14 cellular contexts compared by ENCODE assay signal in genomic region chr2:33135645-33136044, GRCh38.
DNase-seq lines count a peak whose midpoint lies in the region; ATAC-seq, FAIRE-seq and TF ChIP-seq lines count a peak whose summit lies in the region.
"Had no signal": no experiment of that assay in that cellular context is flagged by ENCODE, and none has a peak within 500 bp of the region (broad histone marks: within the 10 kb centered on the region; RNA-seq: fewer than 3 reads in every experiment).

No MANE protein-coding gene starts in this region.

- FAIRE-seq in endothelial cell of umbilical vein (lab: Jason Lieb, UNC), result peak; percentile 54

- peak overlapping the region in 2 of 3 experiments; percentile 67 to 87 for H3K4me3 Mint-ChIP-seq in nephron
- H3K4me3 Mint-ChIP-seq in activated T-cell treated with anti-CD3 and anti-CD28 coated beads, Interleukin-2, amount 50 U/mL, for 72 hours, result no peak overlapping the region
- H3K4me3 Mint-ChIP-seq: activated CD8-positive, alpha-beta memory T cell treated with anti-CD3 and anti-CD28 coated beads, Interleukin-2, amount 10 ng/mL, durations not matched to agents 7 days and 5 days; activated naive CD4-positive, alpha-beta T cell treated with anti-CD3 and anti-CD28 coated beads, Interleukin-2, amount 10 ng/mL, durations not matched to agents 7 days and 5 days had no signal

- H3K36me3 ChIP-seq in cardiac muscle cell (peaks cover 4% of the 10 kb centered on the region), endothelial cell of umbilical vein (ENCODE audit: control insufficient read depth in 2 of 2, extremely low read depth in 1 of 2, insufficient read depth in 2 of 2, low read length in 2 of 2) (no peaks in the 10 kb centered on the region), uterus (no peaks in the 10 kb centered on the region)

- POLR2A ChIA-PET in endothelial cell of umbilical vein (lab: Charles Lee), result no interaction called here

- no peaks in the 10 kb centered on the region for H3K9me1 ChIP-seq in endothelial cell of umbilical vein (replicated peaks; ENCODE audit: control insufficient read depth, extremely low read depth, insufficient read depth, low read length)

- dilution Hi-C loops in endothelial cell of umbilical vein (cut with MboI; ENCODE audit: extremely low pct_ligation_motif_present, low sequenced_read_pairs), result no loop called here

- no TSS peak for BruUV-seq in endothelial cell of umbilical vein (replicated peaks; lab: Mats Ljungman, UMichigan)

- DNase-seq in cardiac muscle cell (ENCODE audit: low read depth in 1 of 2, low spot score in 1 of 2) (peak in 1 of 2 donors; percentile 43), Right ventricle myocardium inferior (ENCODE audit: missing footprints) (no peak), endothelial cell of umbilical vein (ENCODE audit: low read depth, low spot score) (no peak), uterus (no peak), DMS79 (lab: John Stamatoyannopoulos, UW) (no peak), NCI-H510A treated with DMSO at 0.1 percent for 48 hours (lab: John Stamatoyannopoulos, UW) (no peak)
- no peak for DNase-seq in activated T-cell treated with anti-CD3 and anti-CD28 coated beads, Interleukin-2, amount 50 U/mL, for 72 hours
- DNase-seq: activated CD8-positive, alpha-beta memory T cell treated with anti-CD3 and anti-CD28 coated beads, Interleukin-2, amount 10 ng/mL, durations not matched to agents 7 days and 5 days; activated naive CD4-positive, alpha-beta T cell treated with anti-CD3 and anti-CD28 coated beads, Interleukin-2, amount 10 ng/mL, durations not matched to agents 7 days and 5 days; effector CD4-positive, alpha-beta T cell; midbrain; NCI-H345; retina had no signal

- no peak for ATAC-seq in Right ventricle myocardium inferior
- no peak for ATAC-seq in activated T-cell treated with anti-CD3 and anti-CD28 coated beads, Interleukin-2, amount 50 U/mL, for 72 hours (replicated peaks in 1 of 2)
- ATAC-seq: activated CD8-positive, alpha-beta memory T cell treated with anti-CD3 and anti-CD28 coated beads, Interleukin-2, amount 10 ng/mL, durations not matched to agents 7 days and 5 days had no signal

- no peaks in the 10 kb centered on the region for H3K79me2 ChIP-seq in endothelial cell of umbilical vein (ENCODE audit: control insufficient read depth, insufficient read depth, low read length)

- peak overlapping the region in 2 of 3 experiments; percentile 83 to 86 for H3K27ac Mint-ChIP-seq in nephron
- H3K27ac Mint-ChIP-seq in activated T-cell treated with anti-CD3 and anti-CD28 coated beads, Interleukin-2, amount 50 U/mL, for 72 hours, result no peak overlapping the region
- H3K27ac Mint-ChIP-seq: activated CD8-positive, alpha-beta memory T cell treated with anti-CD3 and anti-CD28 coated beads, Interleukin-2, amount 10 ng/mL, durations not matched to agents 7 days and 5 days; activated naive CD4-positive, alpha-beta T cell treated with anti-CD3 and anti-CD28 coated beads, Interleukin-2, amount 10 ng/mL, durations not matched to agents 7 days and 5 days had no signal

- TF ChIP-seq POLR2A in endothelial cell of umbilical vein (IDR thresholded peaks at IDR 0.05; ENCODE audit: low read depth, low read length) (no peak), uterus (IDR thresholded peaks at IDR 0.05) (no peak)

- H3K4me3 ChIP-seq in cardiac muscle cell, result no peak overlapping the region
- H3K4me3 ChIP-seq in endothelial cell of umbilical vein (replicated peaks in 1 of 3; ENCODE audit: insufficient read depth in 1 of 3, low read depth in 1 of 3, low read length in 3 of 3), result peak overlapping the region in 1 of 3 experiments; percentile 46
- peak overlapping the region; percentile 17 to 34 for H3K4me3 ChIP-seq in uterus

- H3K4me1 ChIP-seq in cardiac muscle cell (ENCODE audit: low read depth) (peaks cover 41% of the 10 kb centered on the region), endothelial cell of umbilical vein (ENCODE audit: control insufficient read depth, extremely low read depth, insufficient read depth, low read length) (peaks cover 25% of the 10 kb centered on the region), uterus (peaks cover 0 to 7% of the 10 kb centered on the region in 2 donors)

- peak overlapping the region; percentile 81 for H3K4me2 ChIP-seq in endothelial cell of umbilical vein (ENCODE audit: insufficient read depth, low read length)

- no peak for TF ChIP-seq CTCF in cardiac muscle cell (IDR thresholded peaks at IDR 0.05; ENCODE audit: low read depth, low read length)
- TF ChIP-seq CTCF in endothelial cell of umbilical vein (IDR thresholded peaks at IDR 0.05; ENCODE audit: extremely low read depth in 1 of 2, insufficient read depth in 1 of 2, low read depth in 1 of 2, low read length in 2 of 2), result no peak
- no peak for TF ChIP-seq CTCF in nephron (IDR thresholded peaks at IDR 0.05; ENCODE audit: unreplicated experiment in 3 of 3)
- no peak for TF ChIP-seq CTCF in uterus (IDR thresholded peaks at IDR 0.05)

- H3K9me3 ChIP-seq in cardiac muscle cell (ENCODE audit: low read depth) (no peaks in the 10 kb centered on the region), endothelial cell of umbilical vein (replicated peaks; ENCODE audit: control insufficient read depth, insufficient read depth, low read length) (no peaks in the 10 kb centered on the region), uterus (no peaks in the 10 kb centered on the region)

- peak overlapping the region; percentile 2 for H3K9ac ChIP-seq in endothelial cell of umbilical vein (replicated peaks; ENCODE audit: extremely low read depth, insufficient read depth, low read length)

- H3K27ac ChIP-seq in cardiac muscle cell (peak overlapping the region; percentile 50), endothelial cell of umbilical vein (ENCODE audit: insufficient read depth, low read depth, low read length) (peak overlapping the region; percentile 28), uterus (peak overlapping the region; percentile 82 to 83)

- intact Hi-C loops in Right ventricle myocardium inferior (cut with DNase I) (no loop called here), endothelial cell of umbilical vein (cut with micrococcal nuclease) (no loop called here), uterus (cut with DNase I; ENCODE audit: low total_unique reads) (no loop called here)

- CTCF ChIA-PET in endothelial cell of umbilical vein (lab: Charles Lee), result interaction anchor here (1.0 kb wide), 1 partner anchor 140 kb away, joined by 3 read pairs; no protein-coding TSS in a partner anchor

- peaks cover 71% of the 10 kb centered on the region for H3K4me1 Mint-ChIP-seq in nephron
- no peaks in the 10 kb centered on the region for H3K4me1 Mint-ChIP-seq in activated T-cell treated with anti-CD3 and anti-CD28 coated beads, Interleukin-2, amount 50 U/mL, for 72 hours (ENCODE audit: low read depth)
- H3K4me1 Mint-ChIP-seq: activated naive CD4-positive, alpha-beta T cell treated with anti-CD3 and anti-CD28 coated beads, Interleukin-2, amount 10 ng/mL, durations not matched to agents 7 days and 5 days had no signal

- H2AFZ ChIP-seq in endothelial cell of umbilical vein (ENCODE audit: low read depth, low read length), result no peak overlapping the region

- H3K36me3 Mint-ChIP-seq in nephron (ENCODE audit: low read depth), result no peaks in the 10 kb centered on the region
- no peaks in the 10 kb centered on the region for H3K36me3 Mint-ChIP-seq in activated T-cell treated with anti-CD3 and anti-CD28 coated beads, Interleukin-2, amount 50 U/mL, for 72 hours (ENCODE audit: insufficient read depth in 2 of 2)
- H3K36me3 Mint-ChIP-seq: activated CD8-positive, alpha-beta memory T cell treated with anti-CD3 and anti-CD28 coated beads, Interleukin-2, amount 10 ng/mL, durations not matched to agents 7 days and 5 days; activated naive CD4-positive, alpha-beta T cell treated with anti-CD3 and anti-CD28 coated beads, Interleukin-2, amount 10 ng/mL, durations not matched to agents 7 days and 5 days had no signal

- no peaks in the 10 kb centered on the region for H3K27me3 ChIP-seq in cardiac muscle cell
- no peaks in the 10 kb centered on the region for H3K27me3 ChIP-seq in endothelial cell of umbilical vein (ENCODE audit: control insufficient read depth in 2 of 2, insufficient read depth in 2 of 2, low read length in 2 of 2)
- H3K27me3 ChIP-seq in uterus, result no peaks in the 10 kb centered on the region

- no peaks in the 10 kb centered on the region for H3K9me3 Mint-ChIP-seq in nephron
- H3K9me3 Mint-ChIP-seq in activated T-cell treated with anti-CD3 and anti-CD28 coated beads, Interleukin-2, amount 50 U/mL, for 72 hours, result no peaks in the 10 kb centered on the region
- H3K9me3 Mint-ChIP-seq: activated naive CD4-positive, alpha-beta T cell treated with anti-CD3 and anti-CD28 coated beads, Interleukin-2, amount 10 ng/mL, durations not matched to agents 7 days and 5 days had no signal

- peaks cover 3% of the 10 kb centered on the region for H3K27me3 Mint-ChIP-seq in nephron (ENCODE audit: low read depth)
- H3K27me3 Mint-ChIP-seq in activated T-cell treated with anti-CD3 and anti-CD28 coated beads, Interleukin-2, amount 50 U/mL, for 72 hours (ENCODE audit: low read depth), result peaks cover 13% of the 10 kb centered on the region
- H3K27me3 Mint-ChIP-seq: activated naive CD4-positive, alpha-beta T cell treated with anti-CD3 and anti-CD28 coated beads, Interleukin-2, amount 10 ng/mL, durations not matched to agents 7 days and 5 days had no signal

- no peaks in the 10 kb centered on the region for H4K20me1 ChIP-seq in endothelial cell of umbilical vein (replicated peaks; ENCODE audit: control insufficient read depth, extremely low read depth, insufficient read depth, low read length)

TF ChIP-seq in endothelial cell of umbilical vein, 7 proteins besides CTCF, POLR2A, EP300 and RAD21:
- TF ChIP-seq JUN (IDR thresholded peaks at IDR 0.05; ENCODE audit: borderline replicate concordance, insufficient read depth, insufficient read length, low read depth) (no peak), FOS (IDR thresholded peaks at IDR 0.05; ENCODE audit: borderline replicate concordance, insufficient read depth, low read length) (no peak)

Comparison
In these comparisons a context has a peak if more than half of its experiments do, and no peak if none do; other contexts are left out.
1. H3K27ac ChIP-seq: peak in every context shown above with its lines; median percentile 82 in uterus; 50 in cardiac muscle cell; 28 in endothelial cell of umbilical vein.
2. H3K4me3 Mint-ChIP-seq: peak in nephron (2 of 3); none in activated T-cell treated with anti-CD3 and anti-CD28 coated beads, Interleukin-2, amount 50 U/mL, for 72 hours (0 of 2).